In genomic region chr1:51071291-51071690, GRCh38 we compare ENCODE assay signal across 2 cellular contexts.
TF ChIP-seq lines count a peak whose summit lies in the region.

No MANE protein-coding gene starts in this region.

TF ChIP-seq in SK-N-SH, 30 proteins besides CTCF, POLR2A, EP300 and RAD21 (continued from another document):
- TF ChIP-seq ZBTB33 (IDR thresholded peaks at IDR 0.05; ENCODE audit: borderline replicate concordance, low read depth) (no peak), NRF1 (IDR thresholded peaks at IDR 0.05; ENCODE audit: low read depth, low read length) (no peak), RXRA (IDR thresholded peaks at IDR 0.05; ENCODE audit: borderline replicate concordance, low read depth) (no peak), NFIC (IDR thresholded peaks at IDR 0.05; ENCODE audit: borderline replicate concordance) (no peak), USF1 (IDR thresholded peaks at IDR 0.05; ENCODE audit: borderline replicate concordance, low read depth) (no peak), IRF3 (IDR thresholded peaks at IDR 0.05; ENCODE audit: low read depth, low read length) (no peak), ELF1 (IDR thresholded peaks at IDR 0.05) (no peak), FOSL2 (IDR thresholded peaks at IDR 0.05; ENCODE audit: borderline replicate concordance, low read depth) (no peak), MEF2A (IDR thresholded peaks at IDR 0.05; ENCODE audit: borderline replicate concordance, low read depth) (no peak), SMC3 (IDR thresholded peaks at IDR 0.05; ENCODE audit: low read depth, low read length) (no peak), GABPA (IDR thresholded peaks at IDR 0.05; ENCODE audit: low read depth) (no peak), REST (IDR thresholded peaks at IDR 0.05; ENCODE audit: low read depth, low read length) (no peak), SIN3A (IDR thresholded peaks at IDR 0.05; ENCODE audit: borderline replicate concordance, low read depth, low read length) (no peak)

TF ChIP-seq in SK-N-SH treated with all-trans-retinoic acid at 6 μM for 48 hours, 23 proteins besides CTCF, POLR2A, EP300 and RAD21 (continued from another document):
- TF ChIP-seq CREB5 (CRISPR knock-in tag; IDR thresholded peaks at IDR 0.05; ENCODE audit: low read depth): no peak
- TF ChIP-seq ISL1 (CRISPR knock-in tag; IDR thresholded peaks at IDR 0.05): no peak
- TF ChIP-seq TSHZ2 (CRISPR knock-in tag; IDR thresholded peaks at IDR 0.05): no peak
- TF ChIP-seq TOX (CRISPR knock-in tag; IDR thresholded peaks at IDR 0.05; ENCODE audit: borderline replicate concordance): no peak
- no peak for TF ChIP-seq OSR1 (CRISPR knock-in tag; IDR thresholded peaks at IDR 0.05)
- no peak for TF ChIP-seq TCF4 (CRISPR knock-in tag; IDR thresholded peaks at IDR 0.05; ENCODE audit: borderline replicate concordance)
- TF ChIP-seq BACH2 (CRISPR knock-in tag; IDR thresholded peaks at IDR 0.05; ENCODE audit: borderline replicate concordance): no peak
- no peak for TF ChIP-seq CSRNP3 (CRISPR knock-in tag; IDR thresholded peaks at IDR 0.05)
TF ChIP-seq in SK-N-SH treated with all-trans-retinoic acid at 6 μM for 48 hours: peak in this region for 0.
